8 cellular contexts compared by ENCODE assay signal in the genomic region with DNA sequence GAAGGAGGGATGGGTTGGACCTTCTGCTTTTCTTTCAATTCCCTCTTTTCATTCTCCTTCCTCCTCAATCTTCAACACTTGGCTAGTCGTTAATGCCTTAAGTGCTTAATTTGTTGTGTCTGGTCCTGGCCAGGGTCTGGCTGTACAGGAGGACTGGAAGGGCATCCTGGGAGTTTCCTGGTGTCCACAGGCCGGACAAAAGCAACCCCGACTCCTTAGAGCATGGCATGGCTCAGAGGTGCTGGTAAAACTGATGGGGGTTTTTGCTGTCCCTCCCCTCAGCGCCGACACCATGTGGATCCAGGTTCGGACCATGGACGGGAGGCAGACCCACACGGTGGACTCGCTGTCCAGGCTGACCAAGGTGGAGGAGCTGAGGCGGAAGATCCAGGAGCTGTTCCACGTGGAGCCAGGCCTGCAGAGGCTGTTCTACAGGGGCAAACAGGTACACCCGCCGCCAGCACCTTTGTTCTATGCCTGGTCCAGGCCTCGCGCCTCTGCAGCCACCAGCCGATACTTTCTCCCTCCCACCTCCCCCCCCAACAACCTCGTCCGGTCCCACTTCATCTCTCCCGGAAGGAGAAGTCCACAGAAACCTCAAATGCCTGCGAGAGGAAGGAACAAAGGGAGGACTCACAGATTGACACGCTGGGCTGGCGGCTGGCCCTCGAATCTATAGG. TPM values are rescaled to one million over a fixed set of nuclear protein-coding genes. Genes with fewer than 3 reads are reported as not detected.
DNase-seq lines count a peak whose midpoint lies in the region; ATAC-seq and TF ChIP-seq lines count a peak whose summit lies in the region.

No MANE protein-coding gene starts in this region.

- peaks cover 5% of the 10 kb centered on the region for H3K36me3 ChIP-seq in CD4-positive, CD25-positive, alpha-beta regulatory T cell (ENCODE audit: control insufficient read depth, insufficient read depth, low read length)
- peaks cover 3% of the 10 kb centered on the region; the same call in 1 of the 2 replicates for H3K36me3 ChIP-seq in H7 (replicated peaks; ENCODE audit: control insufficient read depth, insufficient read depth, low read length)

- TF ChIP-seq CTCF in nephron progenitor cell (IDR thresholded peaks at IDR 0.05): no peak

- peak overlapping the region; percentile 70 for H3K27ac ChIP-seq in CD4-positive, CD25-positive, alpha-beta regulatory T cell (ENCODE audit: insufficient read depth, low read length, poor library complexity, severe bottlenecking)

- H3K9me3 ChIP-seq in CD4-positive, CD25-positive, alpha-beta regulatory T cell (ENCODE audit: control insufficient read depth in 2 of 2, low read length in 2 of 2): no peaks in the 10 kb centered on the region

- peak overlapping the region; percentile 82 to 99 (median 94) for H3K27ac Mint-ChIP-seq in CD4-positive, CD25-positive, alpha-beta regulatory T cell
- H3K27ac Mint-ChIP-seq in T-cell (peak overlapping the region in 1 of 2 donors; percentile 99), nephron progenitor cell (peak overlapping the region; percentile 25)

- DNase-seq in CD4-positive, CD25-positive, alpha-beta regulatory T cell: peak in 1 of 3 donors; percentile 43
- DNase-seq in H7 (peak; percentile 64), T-cell (no peak), epidermal melanocyte (ENCODE audit: insufficient read length, low spot score) (peak; percentile 69), nephron progenitor cell (peak; percentile 19), LoVo (ENCODE audit: low spot score) (no peak), mucosa of gallbladder (ENCODE audit: low spot score) (no peak)

- H3K36me3 Mint-ChIP-seq in CD4-positive, CD25-positive, alpha-beta regulatory T cell: peaks cover 7% of the 10 kb centered on the region
- H3K36me3 Mint-ChIP-seq in T-cell (no peaks in the 10 kb centered on the region), nephron progenitor cell (ENCODE audit: low read depth) (peaks cover 33% of the 10 kb centered on the region)

- no peak for ATAC-seq in CD4-positive, CD25-positive, alpha-beta regulatory T cell (ENCODE audit: low read depth in 2 of 2)
- ATAC-seq in T-cell (replicated peaks in 1 of 4): no peak
- ATAC-seq in HG03565 (IDR thresholded peaks at IDR 0.05; ENCODE audit: unreplicated experiment): no peak

- POLR2A ChIA-PET in T-cell (lab: Charles Lee): no interaction called here

- H3K4me1 ChIP-seq in CD4-positive, CD25-positive, alpha-beta regulatory T cell (ENCODE audit: control insufficient read depth, insufficient read depth, low read length, poor library complexity, severe bottlenecking): peaks cover 68% of the 10 kb centered on the region

- H3K9me3 Mint-ChIP-seq in CD4-positive, CD25-positive, alpha-beta regulatory T cell: no peaks in the 10 kb centered on the region
- no peaks in the 10 kb centered on the region for H3K9me3 Mint-ChIP-seq in T-cell
- H3K9me3 Mint-ChIP-seq in nephron progenitor cell: no peaks in the 10 kb centered on the region

- CTCF ChIA-PET in T-cell (lab: Charles Lee): interaction anchor here (0.6 to 2.3 kb wide), 12 partner anchors 38 to 123 kb away, joined by 3 to 28 read pairs (median 6); a partner anchor contains a TSS

- peaks cover 9 to 73% (median 28%) of the 10 kb centered on the region in 4 donors for H3K4me1 Mint-ChIP-seq in CD4-positive, CD25-positive, alpha-beta regulatory T cell
- H3K4me1 Mint-ChIP-seq in T-cell (peaks cover 53 to 66% (median 61%) of the 10 kb centered on the region in 3 donors), nephron progenitor cell (peaks cover 53% of the 10 kb centered on the region)

- peak overlapping the region; percentile 93 to 100 (median 99) for H3K4me3 Mint-ChIP-seq in CD4-positive, CD25-positive, alpha-beta regulatory T cell
- H3K4me3 Mint-ChIP-seq in T-cell (peak overlapping the region; percentile 87 to 99 (median 99)), nephron progenitor cell (peak overlapping the region; percentile 87)

- H3K27me3 ChIP-seq in CD4-positive, CD25-positive, alpha-beta regulatory T cell (ENCODE audit: control insufficient read depth, insufficient read depth, low read length): no peaks in the 10 kb centered on the region
- no peaks in the 10 kb centered on the region; the same call in 1 of the 2 replicates for H3K27me3 ChIP-seq in H7 (ENCODE audit: control insufficient read depth, insufficient read depth, low read length)

- H3K4me3 ChIP-seq in CD4-positive, CD25-positive, alpha-beta regulatory T cell (ENCODE audit: low read depth, low read length): peak overlapping the region; percentile 83
- H3K4me3 ChIP-seq in H7 (ENCODE audit: insufficient read depth, low read depth, low read length): peak overlapping the region; percentile 83

- no peaks in the 10 kb centered on the region for H3K27me3 Mint-ChIP-seq in CD4-positive, CD25-positive, alpha-beta regulatory T cell
- H3K27me3 Mint-ChIP-seq in T-cell (no peaks in the 10 kb centered on the region), nephron progenitor cell (ENCODE audit: low read depth, poor library complexity) (peaks cover 14% of the 10 kb centered on the region)

RNA-seq across cellular contexts. Expression of a gene that starts 1.4 kb away (rescaled TPM):
- total RNA-seq in CD4-positive, CD25-positive, alpha-beta regulatory T cell: 2.2 TPM
- 1 to 10 TPM in 2 of 4 donors, under 1 TPM in 2; 0.57 to 2.7 (median 0.97) TPM for polyA plus RNA-seq in CD4-positive, CD25-positive, alpha-beta regulatory T cell
- 22.1 and 54.0 TPM in 2 replicates for total RNA-seq in H7 (2014; rRNA removed; shearing (Covaris generic))
- total RNA-seq in T-cell: 1 to 10 TPM in 4 of 5 donors, under 1 TPM in 1; 0.89 to 3.1 (median 2.0) TPM
- 4.5 TPM for total RNA-seq in mucosa of gallbladder

RNA-seq across cellular contexts. Expression of a gene that starts 8.0 kb away (rescaled TPM):
- total RNA-seq in CD4-positive, CD25-positive, alpha-beta regulatory T cell: 6.1 TPM
- 1 to 10 TPM; 1.1 to 2.0 (median 1.2) TPM for polyA plus RNA-seq in CD4-positive, CD25-positive, alpha-beta regulatory T cell
- not detected in 2 replicates for total RNA-seq in H7 (2014; rRNA removed; shearing (Covaris generic))
- total RNA-seq in T-cell (10 to 100 TPM in 4 of 5 donors, 1 to 10 TPM in 1; 8.1 to 21.7 (median 15.8) TPM), mucosa of gallbladder (0.52 TPM)

RNA-seq across cellular contexts. Expression of a gene that starts 43.3 kb away (rescaled TPM):
- total RNA-seq in CD4-positive, CD25-positive, alpha-beta regulatory T cell: 28.6 TPM
- 10 to 100 TPM; 26.5 to 35.6 (median 31.4) TPM for polyA plus RNA-seq in CD4-positive, CD25-positive, alpha-beta regulatory T cell
- 88.8 and 95.2 TPM in 2 replicates for total RNA-seq in H7 (2014; rRNA removed; shearing (Covaris generic))
- 10 to 100 TPM; 15.3 to 24.1 (median 21.8) TPM for total RNA-seq in T-cell
- 60.2 TPM for total RNA-seq in mucosa of gallbladder

RNA-seq across cellular contexts. Expression of a gene that starts 58.2 kb away (rescaled TPM):
- total RNA-seq in CD4-positive, CD25-positive, alpha-beta regulatory T cell: 70.0 TPM
- polyA plus RNA-seq in CD4-positive, CD25-positive, alpha-beta regulatory T cell: 1 to 10 TPM; 6.3 to 8.8 (median 7.9) TPM
- total RNA-seq in H7 (2014; rRNA removed; shearing (Covaris generic)): 12.0 and 18.5 TPM in 2 replicates
- total RNA-seq in T-cell (10 to 100 TPM; 44.6 to 59.2 (median 47.8) TPM), mucosa of gallbladder (49.3 TPM)

Comparison
In these comparisons a context has a peak if more than half of its experiments do, and no peak if none do; other contexts are left out.
1. DNase-seq: peak in H7 (single experiment), epidermal melanocyte (single experiment) and nephron progenitor cell (single experiment); none in T-cell (0 of 34), LoVo (single experiment) and mucosa of gallbladder (single experiment).
2. Peak in every context shown above with its lines, with median percentiles within 50 percentile points of each other: H3K4me3 Mint-ChIP-seq.